In the genomic region with DNA sequence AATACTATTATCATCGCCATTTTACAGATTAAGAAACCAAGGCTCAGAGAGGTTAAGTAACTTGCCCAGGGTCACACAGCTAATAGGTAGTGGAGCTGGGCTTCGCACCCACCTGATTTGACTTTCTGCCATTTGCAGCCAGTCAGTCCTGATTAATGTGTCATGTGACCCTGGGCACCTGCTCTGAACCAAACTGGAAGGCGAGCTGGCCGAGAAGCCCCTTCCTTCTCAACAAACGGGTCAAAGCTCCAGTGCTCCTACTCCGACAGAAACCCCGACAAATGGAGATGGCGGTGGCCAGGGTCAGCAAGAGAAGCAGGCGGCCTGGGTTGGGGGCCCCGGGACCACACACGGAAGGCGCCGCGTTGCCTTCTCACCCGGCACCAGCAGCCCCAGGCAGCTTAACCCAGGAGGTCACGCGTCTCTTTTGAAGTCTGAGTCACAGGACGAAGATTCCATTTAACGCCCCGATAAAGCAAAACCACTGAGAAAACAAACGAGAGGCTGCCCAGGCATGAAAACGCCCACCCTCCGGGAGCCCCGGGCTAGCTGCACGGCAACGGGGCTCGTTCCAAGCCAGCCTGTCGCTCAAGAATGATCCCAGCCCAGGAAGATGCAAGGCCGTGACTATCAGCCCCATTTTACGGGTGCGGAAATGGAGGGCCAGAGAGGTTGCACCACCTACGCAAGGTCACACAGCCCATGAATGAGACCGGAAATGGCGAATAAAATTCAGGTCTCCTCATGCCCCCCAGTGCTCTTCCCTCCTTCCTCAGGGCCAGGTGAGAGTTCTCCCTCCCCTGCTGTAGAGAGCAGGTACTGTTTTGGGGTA, we compare ENCODE assay signal across 1 cellular context.
TF ChIP-seq lines count a peak whose summit lies in the region.

No MANE protein-coding gene starts in this region.

TF ChIP-seq in K562, 482 proteins besides CTCF, POLR2A, EP300 and RAD21 (continued from another document):
- TF ChIP-seq, protein P1, sequence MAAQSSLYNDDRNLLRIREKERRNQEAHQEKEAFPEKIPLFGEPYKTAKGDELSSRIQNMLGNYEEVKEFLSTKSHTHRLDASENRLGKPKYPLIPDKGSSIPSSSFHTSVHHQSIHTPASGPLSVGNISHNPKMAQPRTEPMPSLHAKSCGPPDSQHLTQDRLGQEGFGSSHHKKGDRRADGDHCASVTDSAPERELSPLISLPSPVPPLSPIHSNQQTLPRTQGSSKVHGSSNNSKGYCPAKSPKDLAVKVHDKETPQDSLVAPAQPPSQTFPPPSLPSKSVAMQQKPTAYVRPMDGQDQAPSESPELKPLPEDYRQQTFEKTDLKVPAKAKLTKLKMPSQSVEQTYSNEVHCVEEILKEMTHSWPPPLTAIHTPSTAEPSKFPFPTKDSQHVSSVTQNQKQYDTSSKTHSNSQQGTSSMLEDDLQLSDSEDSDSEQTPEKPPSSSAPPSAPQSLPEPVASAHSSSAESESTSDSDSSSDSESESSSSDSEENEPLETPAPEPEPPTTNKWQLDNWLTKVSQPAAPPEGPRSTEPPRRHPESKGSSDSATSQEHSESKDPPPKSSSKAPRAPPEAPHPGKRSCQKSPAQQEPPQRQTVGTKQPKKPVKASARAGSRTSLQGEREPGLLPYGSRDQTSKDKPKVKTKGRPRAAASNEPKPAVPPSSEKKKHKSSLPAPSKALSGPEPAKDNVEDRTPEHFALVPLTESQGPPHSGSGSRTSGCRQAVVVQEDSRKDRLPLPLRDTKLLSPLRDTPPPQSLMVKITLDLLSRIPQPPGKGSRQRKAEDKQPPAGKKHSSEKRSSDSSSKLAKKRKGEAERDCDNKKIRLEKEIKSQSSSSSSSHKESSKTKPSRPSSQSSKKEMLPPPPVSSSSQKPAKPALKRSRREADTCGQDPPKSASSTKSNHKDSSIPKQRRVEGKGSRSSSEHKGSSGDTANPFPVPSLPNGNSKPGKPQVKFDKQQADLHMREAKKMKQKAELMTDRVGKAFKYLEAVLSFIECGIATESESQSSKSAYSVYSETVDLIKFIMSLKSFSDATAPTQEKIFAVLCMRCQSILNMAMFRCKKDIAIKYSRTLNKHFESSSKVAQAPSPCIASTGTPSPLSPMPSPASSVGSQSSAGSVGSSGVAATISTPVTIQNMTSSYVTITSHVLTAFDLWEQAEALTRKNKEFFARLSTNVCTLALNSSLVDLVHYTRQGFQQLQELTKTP (IDR thresholded peaks at IDR 0.05; ENCODE audit: low read depth in 1 of 2, partially characterized antibody in 2 of 2), result no peak
- no peak for TF ChIP-seq ZFPM2 (CRISPR knock-in tag; IDR thresholded peaks at IDR 0.05)
- TF ChIP-seq NFE2 (IDR thresholded peaks at IDR 0.05; ENCODE audit: low read depth), result no peak
- TF ChIP-seq, protein P2, sequence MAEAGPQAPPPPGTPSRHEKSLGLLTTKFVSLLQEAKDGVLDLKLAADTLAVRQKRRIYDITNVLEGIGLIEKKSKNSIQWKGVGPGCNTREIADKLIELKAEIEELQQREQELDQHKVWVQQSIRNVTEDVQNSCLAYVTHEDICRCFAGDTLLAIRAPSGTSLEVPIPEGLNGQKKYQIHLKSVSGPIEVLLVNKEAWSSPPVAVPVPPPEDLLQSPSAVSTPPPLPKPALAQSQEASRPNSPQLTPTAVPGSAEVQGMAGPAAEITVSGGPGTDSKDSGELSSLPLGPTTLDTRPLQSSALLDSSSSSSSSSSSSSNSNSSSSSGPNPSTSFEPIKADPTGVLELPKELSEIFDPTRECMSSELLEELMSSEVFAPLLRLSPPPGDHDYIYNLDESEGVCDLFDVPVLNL (CRISPR knock-in tag; IDR thresholded peaks at IDR 0.05; ENCODE audit: low read depth), result no peak
- peak; percentile 52; the same call in 1 of the 2 replicates for TF ChIP-seq CBX1 (IDR thresholded peaks at IDR 0.05; ENCODE audit: low read depth)
- TF ChIP-seq ADNP (tag; IDR thresholded peaks at IDR 0.05), result peak; percentile 74
- peak; percentile 18 for TF ChIP-seq HDAC2 (IDR thresholded peaks at IDR 0.05)
- TF ChIP-seq TCF7 (IDR thresholded peaks at IDR 0.05; ENCODE audit: borderline replicate concordance), result peak; percentile 49; the same call in 1 of the 2 replicates
- TF ChIP-seq PCBP1 (IDR thresholded peaks at IDR 0.05; ENCODE audit: low read depth, low read length, poor library complexity, severe bottlenecking), result no peak
TF ChIP-seq in K562: peak in this region for 14.
